Comparison of ENCODE assay signal across 26 cellular contexts in the genomic region with DNA sequence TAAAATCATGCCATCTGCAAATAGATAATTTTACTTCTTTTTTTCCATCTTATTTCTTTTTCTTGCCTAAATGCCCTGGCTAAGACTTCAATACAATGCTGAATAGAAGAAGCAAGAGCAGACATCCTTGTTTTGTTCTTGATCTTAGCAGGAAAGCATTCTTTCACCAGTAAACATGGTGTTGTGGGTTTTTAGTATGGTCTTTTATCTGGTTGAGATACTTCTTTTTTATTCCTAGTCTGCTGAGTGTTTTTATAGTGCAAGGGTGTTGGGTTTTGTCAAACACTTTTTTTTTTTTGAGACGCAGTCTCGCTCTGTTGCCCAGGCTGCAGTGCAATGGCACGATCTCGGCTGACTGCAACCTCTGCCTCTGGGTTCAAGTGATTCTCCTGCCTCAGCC.
"Had no signal": no experiment of that assay in that cellular context is flagged by ENCODE, and none has a peak within 500 bp of the region (broad histone marks: within the 10 kb centered on the region; RNA-seq: fewer than 3 reads in every experiment).

No MANE protein-coding gene starts in this region.

- H3K9me3 ChIP-seq: colonic mucosa, gastroesophageal sphincter, heart left ventricle, left lung, lower lobe of right lung, mucosa of descending colon had no signal

- H3K4me3 ChIP-seq: colonic mucosa, gastroesophageal sphincter, heart left ventricle, hepatocyte, left lung, lower lobe of right lung, mucosa of descending colon had no signal

- ATAC-seq: effector memory CD8-positive, alpha-beta T cell; esophagus mucosa; foreskin keratinocyte; gastroesophageal sphincter; heart left ventricle; left lung; left ventricle myocardium superior; lower lobe of right lung; mucosa of descending colon; natural killer cell had no signal

- H3K4me1 Mint-ChIP-seq: endodermal cell, naive B cell had no signal

- H3K36me3 Mint-ChIP-seq: naive B cell, natural killer cell had no signal

- H3K27me3 ChIP-seq: colonic mucosa, foreskin keratinocyte, gastroesophageal sphincter, heart left ventricle, hepatocyte, left lung had no signal

- H3K4me1 ChIP-seq: colonic mucosa, foreskin keratinocyte, gastroesophageal sphincter, heart left ventricle, left lung, lower lobe of right lung had no signal

- H3K27me3 Mint-ChIP-seq: dendritic cell treated with granulocyte-macrophage colony-stimulating factor and Interleukin-4, amounts not matched to agents 40 ng/mL and 50 ng/mL, for 4 days; effector memory CD8-positive, alpha-beta T cell; naive B cell had no signal

- H3K36me3 ChIP-seq: colonic mucosa, heart left ventricle, left lung, lower lobe of right lung had no signal

- DNase-seq: colonic mucosa; cortex of kidney; effector CD8-positive, alpha-beta T cell; effector memory CD8-positive, alpha-beta T cell; endodermal cell; erythroblast; foreskin keratinocyte; heart left ventricle; hypothalamus; immature natural killer cell; islet precursor cell; kidney; kidney glomerular epithelial cell; left lung; left ventricle myocardium superior; lower lobe of right lung; mesenchymal stem cell; mucosa of descending colon; naive B cell; natural killer cell had no signal

- H3K4me3 Mint-ChIP-seq: dendritic cell treated with granulocyte-macrophage colony-stimulating factor and Interleukin-4, amounts not matched to agents 40 ng/mL and 50 ng/mL, for 4 days; effector memory CD8-positive, alpha-beta T cell; endodermal cell; immature natural killer cell; mesothelial cell of epicardium; naive B cell; natural killer cell had no signal

- H3K9me3 Mint-ChIP-seq: effector memory CD8-positive, alpha-beta T cell; immature natural killer cell; naive B cell; natural killer cell had no signal

- H3K27ac Mint-ChIP-seq: dendritic cell treated with granulocyte-macrophage colony-stimulating factor and Interleukin-4, amounts not matched to agents 40 ng/mL and 50 ng/mL, for 4 days; endodermal cell; immature natural killer cell; mesothelial cell of epicardium; natural killer cell had no signal

- H3K27ac ChIP-seq: colonic mucosa, epithelial cell of prostate, foreskin keratinocyte, gastroesophageal sphincter, heart left ventricle, hepatocyte, left lung, lower lobe of right lung had no signal
